Comparison of ENCODE assay signal across 10 cellular contexts in genomic region chr3:28171962-28172361, GRCh38.
DNase-seq lines count a peak whose midpoint lies in the region; ATAC-seq and TF ChIP-seq lines count a peak whose summit lies in the region.
"Had no signal": no experiment of that assay in that cellular context is flagged by ENCODE, and none has a peak within 500 bp of the region (broad histone marks: within the 10 kb centered on the region; RNA-seq: fewer than 3 reads in every experiment).

No MANE protein-coding gene starts in this region.

- H3K4me3 ChIP-seq in prostate gland (no peak overlapping the region), thyroid gland (replicated peaks in 1 of 3) (no peak overlapping the region)
- H3K4me3 ChIP-seq: BLaER1 treated with 17β-estradiol and CSF1 and Interleukin-3, amounts not matched to agents 10 nM and 100 nM had no signal

- H3K27me3 ChIP-seq in prostate gland (replicated peaks; ENCODE audit: insufficient read depth) (no peaks in the 10 kb centered on the region), thyroid gland (no peaks in the 10 kb centered on the region)
- H3K27me3 ChIP-seq: BLaER1 treated with 17β-estradiol and CSF1 and Interleukin-3, amounts not matched to agents 10 nM and 100 nM had no signal

- no peaks in the 10 kb centered on the region for H3K36me3 ChIP-seq in prostate gland
- H3K36me3 ChIP-seq in thyroid gland, result no peaks in the 10 kb centered on the region
- H3K36me3 ChIP-seq: BLaER1 treated with 17β-estradiol and CSF1 and Interleukin-3, amounts not matched to agents 10 nM and 100 nM had no signal

- intact Hi-C loops in activated naive CD4-positive, alpha-beta T cell treated with anti-CD3 and anti-CD28 coated beads for 36 hours (cut with micrococcal nuclease), result loop anchor here (1.0 to 5.0 kb wide), 6 partner anchors 19 to 450 kb away; partner anchors contain the start of genes AZI2, CMC1, EOMES and ZCWPW2
- intact Hi-C loops in prostate gland (cut with DNase I) (no loop called here), thyroid gland (cut with DNase I) (no loop called here)

- H3K4me1 Mint-ChIP-seq in activated naive CD4-positive, alpha-beta T cell treated with anti-CD3 and anti-CD28 coated beads for 36 hours (ENCODE audit: low read depth), result peaks cover 11% of the 10 kb centered on the region
- peaks cover 10% of the 10 kb centered on the region for H3K4me1 Mint-ChIP-seq in T-helper 1 cell treated with Interleukin-12 subunit alpha and Interleukin-12 subunit beta and Interleukin-4 antibody, amounts not matched to agents 30 μg/mL and 1 μg/mL, for 36 hours (ENCODE audit: low read depth)
- peaks cover 23% of the 10 kb centered on the region for H3K4me1 Mint-ChIP-seq in stimulated activated naive CD8-positive, alpha-beta T cell treated with anti-CD3 and anti-CD28 coated beads, Interleukin-15, Interleukin-2, amounts not matched to agents 100 ng/mL and 50 ng/mL, for 24 hours (ENCODE audit: low read depth)

- no peaks in the 10 kb centered on the region for H3K9me3 Mint-ChIP-seq in activated naive CD4-positive, alpha-beta T cell treated with anti-CD3 and anti-CD28 coated beads for 36 hours
- peaks cover 23% of the 10 kb centered on the region for H3K9me3 Mint-ChIP-seq in T-helper 1 cell treated with Interleukin-12 subunit alpha and Interleukin-12 subunit beta and Interleukin-4 antibody, amounts not matched to agents 30 μg/mL and 1 μg/mL, for 36 hours
- no peaks in the 10 kb centered on the region for H3K9me3 Mint-ChIP-seq in stimulated activated naive CD8-positive, alpha-beta T cell treated with anti-CD3 and anti-CD28 coated beads, Interleukin-15, Interleukin-2, amounts not matched to agents 100 ng/mL and 50 ng/mL, for 24 hours
- H3K9me3 Mint-ChIP-seq: endodermal cell had no signal

- ATAC-seq in HG02610 (IDR thresholded peaks at IDR 0.05; ENCODE audit: unreplicated experiment), result peak; percentile 87

- H3K27me3 Mint-ChIP-seq in activated naive CD4-positive, alpha-beta T cell treated with anti-CD3 and anti-CD28 coated beads for 36 hours (ENCODE audit: low read depth), result no peaks in the 10 kb centered on the region
- H3K27me3 Mint-ChIP-seq in T-helper 1 cell treated with Interleukin-12 subunit alpha and Interleukin-12 subunit beta and Interleukin-4 antibody, amounts not matched to agents 30 μg/mL and 1 μg/mL, for 36 hours (ENCODE audit: low read depth), result no peaks in the 10 kb centered on the region
- H3K27me3 Mint-ChIP-seq in stimulated activated naive CD8-positive, alpha-beta T cell treated with anti-CD3 and anti-CD28 coated beads, Interleukin-15, Interleukin-2, amounts not matched to agents 100 ng/mL and 50 ng/mL, for 24 hours, result no peaks in the 10 kb centered on the region

- H3K9me3 ChIP-seq in prostate gland, result no peaks in the 10 kb centered on the region
- no peaks in the 10 kb centered on the region for H3K9me3 ChIP-seq in thyroid gland
- H3K9me3 ChIP-seq: BLaER1 treated with 17β-estradiol and CSF1 and Interleukin-3, amounts not matched to agents 10 nM and 100 nM had no signal

- peak overlapping the region; percentile 85 for H3K27ac Mint-ChIP-seq in activated naive CD4-positive, alpha-beta T cell treated with anti-CD3 and anti-CD28 coated beads for 36 hours
- H3K27ac Mint-ChIP-seq in T-helper 1 cell treated with Interleukin-12 subunit alpha and Interleukin-12 subunit beta and Interleukin-4 antibody, amounts not matched to agents 30 μg/mL and 1 μg/mL, for 36 hours, result peak overlapping the region; percentile 89
- peak overlapping the region; percentile 86 for H3K27ac Mint-ChIP-seq in stimulated activated naive CD8-positive, alpha-beta T cell treated with anti-CD3 and anti-CD28 coated beads, Interleukin-15, Interleukin-2, amounts not matched to agents 100 ng/mL and 50 ng/mL, for 24 hours
- H3K27ac Mint-ChIP-seq: endodermal cell had no signal

- no peak for TF ChIP-seq CTCF in prostate gland (IDR thresholded peaks at IDR 0.05)
- TF ChIP-seq CTCF in thyroid gland (IDR thresholded peaks at IDR 0.05), result no peak

- H3K27ac ChIP-seq in prostate gland (no peak overlapping the region), thyroid gland (no peak overlapping the region)

- CTCF ChIA-PET in activated naive CD4-positive, alpha-beta T cell treated with anti-CD3 and anti-CD28 coated beads for 36 hours (lab: Charles Lee), result interaction anchor here (1.5 kb wide), 1 partner anchor 460 kb away, joined by 4 read pairs; no protein-coding TSS in a partner anchor

- H3K4me3 Mint-ChIP-seq in activated naive CD4-positive, alpha-beta T cell treated with anti-CD3 and anti-CD28 coated beads for 36 hours, result peak overlapping the region; percentile 42
- H3K4me3 Mint-ChIP-seq in T-helper 1 cell treated with Interleukin-12 subunit alpha and Interleukin-12 subunit beta and Interleukin-4 antibody, amounts not matched to agents 30 μg/mL and 1 μg/mL, for 36 hours, result peak overlapping the region; percentile 67
- peak overlapping the region; percentile 45 for H3K4me3 Mint-ChIP-seq in stimulated activated naive CD8-positive, alpha-beta T cell treated with anti-CD3 and anti-CD28 coated beads, Interleukin-15, Interleukin-2, amounts not matched to agents 100 ng/mL and 50 ng/mL, for 24 hours
- H3K4me3 Mint-ChIP-seq: endodermal cell had no signal

- H3K36me3 Mint-ChIP-seq in activated naive CD4-positive, alpha-beta T cell treated with anti-CD3 and anti-CD28 coated beads for 36 hours (ENCODE audit: low read depth), result peaks cover 4% of the 10 kb centered on the region
- H3K36me3 Mint-ChIP-seq in T-helper 1 cell treated with Interleukin-12 subunit alpha and Interleukin-12 subunit beta and Interleukin-4 antibody, amounts not matched to agents 30 μg/mL and 1 μg/mL, for 36 hours (ENCODE audit: low read depth), result peaks cover 13% of the 10 kb centered on the region
- peaks cover 8% of the 10 kb centered on the region for H3K36me3 Mint-ChIP-seq in stimulated activated naive CD8-positive, alpha-beta T cell treated with anti-CD3 and anti-CD28 coated beads, Interleukin-15, Interleukin-2, amounts not matched to agents 100 ng/mL and 50 ng/mL, for 24 hours (ENCODE audit: low read depth)

- no peak for DNase-seq in activated naive CD4-positive, alpha-beta T cell treated with anti-CD3 and anti-CD28 coated beads for 36 hours
- DNase-seq in activated naive CD4-positive, alpha-beta T cell treated with Interleukin-2 at 50 U/mL for 16 hours, result no peak
- DNase-seq in prostate gland (ENCODE audit: low spot score), result no peak
- DNase-seq in DMS79 (lab: John Stamatoyannopoulos, UW), result no peak
- no peak for DNase-seq in thyroid gland
- DNase-seq: endodermal cell had no signal

- H3K4me1 ChIP-seq in prostate gland (replicated peaks) (no peaks in the 10 kb centered on the region), thyroid gland (no peaks in the 10 kb centered on the region)
- H3K4me1 ChIP-seq: BLaER1 treated with 17β-estradiol and CSF1 and Interleukin-3, amounts not matched to agents 10 nM and 100 nM had no signal

- TF ChIP-seq POLR2A in prostate gland (IDR thresholded peaks at IDR 0.05) (no peak), thyroid gland (IDR thresholded peaks at IDR 0.05) (no peak)

- WGBS in prostate gland, result 60% methylated on average over 1 of the region's 1 CpG
- 79 to 85% methylated on average over 1 of the region's 1 CpG for WGBS in thyroid gland, 2 donors
